8 cellular contexts compared by ENCODE assay signal in the genomic region with DNA sequence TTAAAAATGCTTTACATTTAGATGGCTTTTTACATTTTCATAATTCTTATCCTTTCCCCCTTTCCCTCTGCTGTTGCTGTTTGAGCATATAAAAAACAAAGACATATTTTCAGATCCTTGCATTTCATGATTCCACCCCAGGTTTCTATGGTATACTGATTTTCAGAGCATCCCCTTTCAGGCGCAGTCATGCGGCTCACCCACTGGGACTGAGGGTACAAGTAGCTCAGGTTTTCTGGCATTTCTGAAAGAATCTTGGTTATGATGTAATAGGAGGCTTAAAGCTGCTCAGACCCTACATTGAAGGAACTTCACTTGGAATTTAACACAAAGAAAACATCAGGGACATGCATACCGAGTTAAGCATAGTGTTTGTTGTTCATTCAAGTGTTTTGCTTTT.
"Had no signal": no experiment of that assay in that cellular context is flagged by ENCODE, and none has a peak within 500 bp of the region (broad histone marks: within the 10 kb centered on the region; RNA-seq: fewer than 3 reads in every experiment).

No MANE protein-coding gene starts in this region.

- DNase-seq: GDM1, GF-D8 had no signal

- FAIRE-seq: G401.6, GM12878, GM12891, GM12892, GM18507, GM19239 had no signal

- ATAC-seq: GM12878 had no signal

- H3K4me3 ChIP-seq: GM12878 had no signal
